ENCODE assay signal across 14 cellular contexts in genomic region chr1:236021424-236022135, GRCh38. TPM values are rescaled to one million over a fixed set of nuclear protein-coding genes. Genes with fewer than 3 reads are reported as not detected.
A peak's percentile ranks its signal among the peaks of the same experiment; 100 is the strongest.
DNase-seq lines count a peak whose midpoint lies in the region; ATAC-seq and TF ChIP-seq lines count a peak whose summit lies in the region.
"Had no signal": no experiment of that assay in that cellular context is flagged by ENCODE, and none has a peak within 500 bp of the region (broad histone marks: within the 10 kb centered on the region; RNA-seq: fewer than 3 reads in every experiment).

No MANE protein-coding gene starts in this region.

- H4K8ac ChIP-seq in mesenchymal stem cell (ENCODE audit: low read length): no peak overlapping the region

- no peak overlapping the region for H3K27ac Mint-ChIP-seq in activated naive CD4-positive, alpha-beta T cell treated with anti-CD3 and anti-CD28 coated beads for 36 hours

- no peak overlapping the region for H4K91ac ChIP-seq in mesenchymal stem cell (ENCODE audit: low read length)

- no peak for ATAC-seq in upper lobe of right lung
- ATAC-seq: Panc1; stimulated activated naive CD8-positive, alpha-beta T cell treated with anti-CD3 and anti-CD28 coated beads, Interleukin-15, Interleukin-2, amounts not matched to agents 100 U/mL and 50 U/mL, for 24 hours had no signal

- H3K4ac ChIP-seq in mesenchymal stem cell (ENCODE audit: low read depth in 1 of 2, low read length in 2 of 2): no peak overlapping the region

- peak overlapping the region; percentile 62 for H3K9ac ChIP-seq in mesenchymal stem cell (ENCODE audit: low read length)
- H3K9ac ChIP-seq: parathyroid adenoma had no signal

- no peak overlapping the region for H2BK120ac ChIP-seq in mesenchymal stem cell (ENCODE audit: low read depth, low read length)

- no peak overlapping the region for H2AK5ac ChIP-seq in mesenchymal stem cell (ENCODE audit: low read length, severe bottlenecking)

- intact Hi-C loops in upper lobe of right lung (cut with DNase I): no loop called here
- intact Hi-C loops in activated naive CD4-positive, alpha-beta T cell treated with anti-CD3 and anti-CD28 coated beads for 36 hours (cut with micrococcal nuclease): no loop called here

- H2BK12ac ChIP-seq in mesenchymal stem cell (ENCODE audit: low read length in 2 of 2): no peak overlapping the region

- no peaks in the 10 kb centered on the region for H3K27me3 Mint-ChIP-seq in activated naive CD4-positive, alpha-beta T cell treated with anti-CD3 and anti-CD28 coated beads for 36 hours (ENCODE audit: low read depth)

- no peaks in the 10 kb centered on the region for H3K27me3 ChIP-seq in mesenchymal stem cell (ENCODE audit: control insufficient read depth in 1 of 2, insufficient read depth in 1 of 2, low read length in 2 of 2)
- H3K27me3 ChIP-seq in upper lobe of right lung: no peaks in the 10 kb centered on the region

- H3K4me3 Mint-ChIP-seq in activated naive CD4-positive, alpha-beta T cell treated with anti-CD3 and anti-CD28 coated beads for 36 hours: no peak overlapping the region

- no peak overlapping the region for H2AFZ ChIP-seq in mesenchymal stem cell (ENCODE audit: low read depth, low read length)
- H2AFZ ChIP-seq: parathyroid adenoma had no signal

- peak; percentile 67 for DNase-seq in NCI-H446 treated with DMSO at 0.1 percent for 48 hours (lab: John Stamatoyannopoulos, UW)
- DNase-seq in fibroblast of gingiva (ENCODE audit: low read depth): peak; percentile 93
- no peak for DNase-seq in mesenchymal stem cell
- DNase-seq in upper lobe of right lung: no peak
- no peak for DNase-seq in activated naive CD4-positive, alpha-beta T cell treated with anti-CD3 and anti-CD28 coated beads for 36 hours
- DNase-seq in superior temporal gyrus (ENCODE audit: extremely low spot score): no peak
- DNase-seq in SHP77 (lab: John Stamatoyannopoulos, UW): no peak
- DNase-seq: activated CD8-positive, alpha-beta memory T cell treated with anti-CD3 and anti-CD28 coated beads for 24 hours; activated naive CD4-positive, alpha-beta T cell treated with anti-CD3 and anti-CD28 coated beads, Interleukin-2, amount 50 U/mL, for 16 hours; head of caudate nucleus; stimulated activated CD4-positive, alpha-beta T cell treated with anti-CD3 and anti-CD28 coated beads, Interleukin-4, amount 100 ng/mL, for 1 hour; stimulated activated naive CD8-positive, alpha-beta T cell treated with anti-CD3 and anti-CD28 coated beads, Interleukin-15, Interleukin-2, amounts not matched to agents 100 U/mL and 50 U/mL, for 24 hours had no signal

- no peaks in the 10 kb centered on the region for H3K79me1 ChIP-seq in mesenchymal stem cell (replicated peaks; ENCODE audit: low read length, poor library complexity, severe bottlenecking)

- H3K4me1 Mint-ChIP-seq in activated naive CD4-positive, alpha-beta T cell treated with anti-CD3 and anti-CD28 coated beads for 36 hours (ENCODE audit: low read depth): peaks cover 5% of the 10 kb centered on the region

- H2BK15ac ChIP-seq in mesenchymal stem cell (ENCODE audit: low read depth, poor library complexity, severe bottlenecking): peak overlapping the region; percentile 2

- no peaks in the 10 kb centered on the region for H3K36me3 Mint-ChIP-seq in activated naive CD4-positive, alpha-beta T cell treated with anti-CD3 and anti-CD28 coated beads for 36 hours (ENCODE audit: low read depth)

- no peak overlapping the region for H3K4me2 ChIP-seq in mesenchymal stem cell (ENCODE audit: low read length, poor library complexity, severe bottlenecking)

- H2BK5ac ChIP-seq in mesenchymal stem cell (ENCODE audit: low read depth, low read length, poor library complexity, severe bottlenecking): no peak overlapping the region

- H3K27ac ChIP-seq in mesenchymal stem cell (ENCODE audit: low read length, poor library complexity, severe bottlenecking) (no peak overlapping the region), upper lobe of right lung (peak overlapping the region; percentile 58)
- H3K27ac ChIP-seq: parathyroid adenoma had no signal

- H3K36me3 ChIP-seq in mesenchymal stem cell (ENCODE audit: control insufficient read depth in 1 of 2, insufficient read depth in 2 of 2, low read depth in 1 of 2, low read length in 2 of 2) (peaks cover 7 to 46% of the 10 kb centered on the region in 2 experiments), upper lobe of right lung (peaks cover 25% of the 10 kb centered on the region)

- no peak for TF ChIP-seq CTCF in upper lobe of right lung (IDR thresholded peaks at IDR 0.05)

- CTCF ChIA-PET in activated naive CD4-positive, alpha-beta T cell treated with anti-CD3 and anti-CD28 coated beads for 36 hours (lab: Charles Lee): no interaction called here

- WGBS in mesenchymal stem cell: 94% methylated on average over 9 of the region's 9 CpGs

- H3K4me1 ChIP-seq in mesenchymal stem cell (ENCODE audit: control insufficient read depth, insufficient read depth, low read depth, low read length) (peaks cover 11% of the 10 kb centered on the region), upper lobe of right lung (peaks cover 17% of the 10 kb centered on the region)
- H3K4me1 ChIP-seq: parathyroid adenoma had no signal

- peak overlapping the region in 1 of 2 experiments; percentile 4 for H3K4me3 ChIP-seq in mesenchymal stem cell (ENCODE audit: insufficient read depth in 1 of 2, low read depth in 1 of 2, low read length in 2 of 2)
- H3K4me3 ChIP-seq in upper lobe of right lung: no peak overlapping the region

- no peak overlapping the region for H3K18ac ChIP-seq in mesenchymal stem cell (ENCODE audit: low read depth in 1 of 2, low read length in 2 of 2)

- no peaks in the 10 kb centered on the region for H3K9me3 Mint-ChIP-seq in activated naive CD4-positive, alpha-beta T cell treated with anti-CD3 and anti-CD28 coated beads for 36 hours

- H3K14ac ChIP-seq in mesenchymal stem cell (ENCODE audit: low read length in 2 of 2): no peak overlapping the region

- H3K9me3 ChIP-seq in mesenchymal stem cell (ENCODE audit: control insufficient read depth, low read length) (no peaks in the 10 kb centered on the region), upper lobe of right lung (no peaks in the 10 kb centered on the region)

- H3K23ac ChIP-seq in mesenchymal stem cell (ENCODE audit: low read length in 2 of 2): no peak overlapping the region

RNA-seq across cellular contexts. Expression of gene NID1, which starts 43.3 kb away (rescaled TPM):
- 276 TPM for polyA plus RNA-seq in mesenchymal stem cell (2013, experiment 1 of 2)
- polyA plus RNA-seq in mesenchymal stem cell (2013, experiment 2 of 2): 262 TPM
- 60.5 TPM for total RNA-seq in upper lobe of right lung
- total RNA-seq in activated naive CD4-positive, alpha-beta T cell treated with anti-CD3 and anti-CD28 coated beads for 36 hours: under 1 TPM in 1 of 2 experiments, not detected in 1; 0.10 TPM

Comparison
In these comparisons a context has a peak if more than half of its experiments do, and no peak if none do; other contexts are left out.
1. DNase-seq: peak in NCI-H446 treated with DMSO at 0.1 percent for 48 hours (single experiment) and fibroblast of gingiva (single experiment); none in mesenchymal stem cell (single experiment), upper lobe of right lung (single experiment), activated naive CD4-positive, alpha-beta T cell treated with anti-CD3 and anti-CD28 coated beads for 36 hours (single experiment), superior temporal gyrus (single experiment) and SHP77 (0 of 2).
2. RNA of gene NID1, which starts 43.3 kb away (total RNA-seq): 60.5 TPM in upper lobe of right lung (single experiment); 0.10 TPM in activated naive CD4-positive, alpha-beta T cell treated with anti-CD3 and anti-CD28 coated beads for 36 hours; every median in the first group is over 10 times any median in the second.